ENCODE assay signal across 19 cellular contexts in genomic region chr7:18225067-18225466, GRCh38.
DNase-seq lines count a peak whose midpoint lies in the region; ATAC-seq and TF ChIP-seq lines count a peak whose summit lies in the region.
"Had no signal": no experiment of that assay in that cellular context is flagged by ENCODE, and none has a peak within 500 bp of the region (broad histone marks: within the 10 kb centered on the region; RNA-seq: fewer than 3 reads in every experiment).

No MANE protein-coding gene starts in this region.

- H3K4me3 ChIP-seq in OCI-LY3 (ENCODE audit: low read length): peak overlapping the region; percentile 23
- H3K4me3 ChIP-seq: tibial artery had no signal

- no peaks in the 10 kb centered on the region for H3K36me3 ChIP-seq in OCI-LY3 (replicated peaks; ENCODE audit: low read depth, low read length)
- H3K36me3 ChIP-seq: tibial artery had no signal

- no peaks in the 10 kb centered on the region for H3K9me3 ChIP-seq in OCI-LY3 (ENCODE audit: insufficient read depth, low read length)
- H3K9me3 ChIP-seq: tibial artery had no signal

- no peaks in the 10 kb centered on the region for H3K36me3 Mint-ChIP-seq in naive B cell

- no peak for TF ChIP-seq POLR2A in GM18505 (IDR thresholded peaks at IDR 0.05; ENCODE audit: borderline replicate concordance, extremely low read depth, insufficient read depth, insufficient read length)

- DNase-seq in naive B cell (peak; percentile 45), putamen (ENCODE audit: low spot score) (no peak), GM13977 (ENCODE audit: low spot score) (no peak), DMS153 treated with DMSO at 0.1 percent for 48 hours (lab: John Stamatoyannopoulos, UW; ENCODE audit: unreplicated experiment) (no peak)
- DNase-seq: activated CD4-positive, alpha-beta T cell treated with anti-CD3 and anti-CD28 coated beads, Interleukin-2, amount 10 ng/mL, durations not matched to agents 24 days and 14 days; activated T-cell treated with anti-CD3 and anti-CD28 coated beads, Interleukin-2, amount 50 U/mL, for 72 hours; DMS79; glutamatergic neuron; H9; NCI-H1417 treated with DMSO at 0.1 percent for 48 hours; NCI-H2227 treated with DMSO at 0.1 percent for 48 hours; posterior cingulate gyrus; tibial artery had no signal

- H3K27me3 Mint-ChIP-seq in naive B cell: no peaks in the 10 kb centered on the region
- H3K27me3 Mint-ChIP-seq: activated CD4-positive, alpha-beta T cell treated with anti-CD3 and anti-CD28 coated beads, Interleukin-2, amount 10 ng/mL, durations not matched to agents 24 days and 14 days had no signal

- peaks cover 55% of the 10 kb centered on the region for H3K4me1 ChIP-seq in OCI-LY3 (ENCODE audit: low read length)

- H2AFZ ChIP-seq in OCI-LY3 (ENCODE audit: low read depth, low read length): no peak overlapping the region

- no peaks in the 10 kb centered on the region for H4K20me1 ChIP-seq in OCI-LY3 (ENCODE audit: insufficient read depth, low read length)

- peak overlapping the region in 5 of 6 donors; percentile 23 to 93 (median 77) for H3K27ac Mint-ChIP-seq in naive B cell
- H3K27ac Mint-ChIP-seq: activated CD4-positive, alpha-beta T cell treated with anti-CD3 and anti-CD28 coated beads, Interleukin-2, amount 10 ng/mL, durations not matched to agents 24 days and 14 days; activated T-cell treated with anti-CD3 and anti-CD28 coated beads, Interleukin-2, amount 50 U/mL, for 72 hours had no signal

- no peaks in the 10 kb centered on the region for H3K79me2 ChIP-seq in OCI-LY3 (ENCODE audit: low read length)

- in situ Hi-C loops in GM13977 (cut with MboI; ENCODE audit: low pct_unique_long_range_greater_than_20kb, low sequenced_read_pairs, unreplicated experiment): no loop called here

- peak overlapping the region; percentile 59; the same call in 1 of the 2 replicates for H3K9ac ChIP-seq in OCI-LY3 (ENCODE audit: low read length)

- H3K4me3 Mint-ChIP-seq in naive B cell: peak overlapping the region; percentile 48 to 89 (median 82)
- H3K4me3 Mint-ChIP-seq: activated CD4-positive, alpha-beta T cell treated with anti-CD3 and anti-CD28 coated beads, Interleukin-2, amount 10 ng/mL, durations not matched to agents 24 days and 14 days; activated T-cell treated with anti-CD3 and anti-CD28 coated beads, Interleukin-2, amount 50 U/mL, for 72 hours; H9 had no signal

- TF ChIP-seq CTCF in OCI-LY3 (IDR thresholded peaks at IDR 0.05; ENCODE audit: low read depth, low read length): no peak
- no peak for TF ChIP-seq CTCF in GM13977 (IDR thresholded peaks at IDR 0.05; ENCODE audit: extremely low read depth, insufficient read depth, missing control alignments)

- H3K27me3 ChIP-seq in OCI-LY3 (ENCODE audit: low read depth, low read length): no peaks in the 10 kb centered on the region
- H3K27me3 ChIP-seq: tibial artery had no signal

- ATAC-seq in GM18505 (IDR thresholded peaks at IDR 0.05; ENCODE audit: unreplicated experiment): peak; percentile 53
- peak; percentile 45 for ATAC-seq in HG03432 (IDR thresholded peaks at IDR 0.05; ENCODE audit: unreplicated experiment)
- ATAC-seq in naive B cell (ENCODE audit: low read depth in 2 of 2): peak; percentile 88 to 90
- ATAC-seq in GM21737 (IDR thresholded peaks at IDR 0.05; ENCODE audit: unreplicated experiment): no peak
- ATAC-seq: activated T-cell treated with anti-CD3 and anti-CD28 coated beads, Interleukin-2, amount 50 U/mL, for 72 hours; Panc1 had no signal

- peak overlapping the region; percentile 92 for H3K27ac ChIP-seq in OCI-LY3 (ENCODE audit: low read length)
- H3K27ac ChIP-seq: epithelial cell of prostate had no signal

- peaks cover 56 to 81% (median 71%) of the 10 kb centered on the region in 3 donors for H3K4me1 Mint-ChIP-seq in naive B cell
- H3K4me1 Mint-ChIP-seq: activated CD4-positive, alpha-beta T cell treated with anti-CD3 and anti-CD28 coated beads, Interleukin-2, amount 10 ng/mL, durations not matched to agents 24 days and 14 days; H9 had no signal

- peak overlapping the region; percentile 39 for H3K4me2 ChIP-seq in OCI-LY3 (ENCODE audit: low read length)

- peaks cover 0 to 2% (median 0%) of the 10 kb centered on the region in 7 donors for H3K9me3 Mint-ChIP-seq in naive B cell
- H3K9me3 Mint-ChIP-seq: activated CD4-positive, alpha-beta T cell treated with anti-CD3 and anti-CD28 coated beads, Interleukin-2, amount 10 ng/mL, durations not matched to agents 24 days and 14 days; activated T-cell treated with anti-CD3 and anti-CD28 coated beads, Interleukin-2, amount 50 U/mL, for 72 hours; H9 had no signal
